Comparison of ENCODE assay signal across 26 cellular contexts in the genomic region with DNA sequence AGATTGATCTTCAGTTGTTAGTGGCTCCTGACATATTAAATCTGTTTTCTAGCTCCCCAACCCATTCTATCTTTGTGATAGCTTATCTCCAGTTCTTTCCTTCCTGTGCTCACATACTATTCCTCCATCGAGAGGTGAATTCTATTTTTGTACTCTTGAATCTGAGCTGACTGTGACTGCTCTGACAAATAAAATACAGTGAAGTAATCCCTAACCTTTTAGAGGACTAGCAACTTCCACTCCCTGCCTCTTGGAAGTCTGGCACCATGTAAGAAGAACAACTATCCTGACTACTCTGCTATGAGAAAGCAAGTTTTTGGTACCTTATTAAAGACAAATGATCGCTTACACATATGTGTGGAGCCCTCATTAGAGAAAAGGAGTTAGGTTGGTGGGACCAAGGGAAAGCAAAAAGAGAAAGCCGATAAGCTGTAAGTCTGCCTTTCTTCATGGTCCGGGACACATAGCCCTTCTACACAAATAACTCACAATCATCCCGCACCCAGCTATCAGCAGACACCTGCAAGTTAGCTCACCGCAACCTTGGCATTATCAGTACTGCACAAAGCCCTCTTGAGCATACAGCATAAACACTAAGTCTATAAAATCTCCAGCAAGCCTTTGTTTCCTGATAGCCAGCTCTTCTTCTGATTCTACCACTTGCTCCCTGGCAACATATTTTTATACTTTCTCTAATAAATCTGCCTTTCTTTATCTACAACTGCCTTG.
"Had no signal": no experiment of that assay in that cellular context is flagged by ENCODE, and none has a peak within 500 bp of the region (broad histone marks: within the 10 kb centered on the region; RNA-seq: fewer than 3 reads in every experiment).

No MANE protein-coding gene starts in this region.

- H3K27ac ChIP-seq: left lung, neutrophil, ovary, prostate gland, right lobe of liver, stomach, suprapubic skin, tibial nerve, VCaP had no signal

- H3K27me3 ChIP-seq: left lung, neutrophil, ovary, right lobe of liver, stomach, suprapubic skin, tibial nerve had no signal

- H3K4me3 ChIP-seq: left lung, ovary, prostate gland, right lobe of liver, stomach, suprapubic skin, tibial nerve had no signal

- ATAC-seq: activated CD8-positive, alpha-beta memory T cell treated with anti-CD3 and anti-CD28 coated beads, Interleukin-2, amount 10 ng/mL, durations not matched to agents 7 days and 5 days; activated CD8-positive, alpha-beta T cell treated with anti-CD3 and anti-CD28 coated beads for 36 hours; activated naive CD8-positive, alpha-beta T cell treated with anti-CD3 and anti-CD28 coated beads, Interleukin-2, amount 50 U/mL, for 24 hours; left lung; right lobe of liver; stimulated activated memory B cell treated with anti-CD40 and anti-IgM and Interleukin-4, amounts not matched to agents 10 μg/mL and 1 μg/mL and 100 μg/mL, for 72 hours had no signal

- H3K4me1 ChIP-seq: left lung, prostate gland, right lobe of liver, suprapubic skin, tibial nerve had no signal

- H3K36me3 ChIP-seq: left lung, neutrophil, ovary, prostate gland, right lobe of liver, stomach, suprapubic skin, tibial nerve had no signal

- DNase-seq: activated CD4-positive, alpha-beta T cell treated with anti-CD3 and anti-CD28 coated beads, Interleukin-2, amount 10 ng/mL, durations not matched to agents 7 days and 5 days; activated CD4-positive, CD25-positive, alpha-beta regulatory T cell treated with anti-CD3 and anti-CD28 coated beads, Interleukin-2, amount 50 U/mL, for 72 hours; activated CD8-positive, alpha-beta memory T cell treated with anti-CD3 and anti-CD28 coated beads, Interleukin-2, amount 10 ng/mL, durations not matched to agents 7 days and 5 days; activated CD8-positive, alpha-beta T cell treated with anti-CD3 and anti-CD28 coated beads for 36 hours; activated gamma-delta T cell; activated naive CD4-positive, alpha-beta T cell treated with anti-CD3 and anti-CD28 coated beads, Interleukin-2, amount 50 U/mL, for 16 hours; activated naive CD8-positive, alpha-beta T cell treated with anti-CD3 and anti-CD28 coated beads, Interleukin-2, amount 50 U/mL, for 24 hours; activated T-cell treated with anti-CD3 and anti-CD28 coated beads for 4 hours; caudate nucleus; effector CD4-positive, alpha-beta T cell; foreskin fibroblast; immature natural killer cell; left lung; mammary epithelial cell; ovary; right lobe of liver; small intestine; stimulated activated CD4-positive, alpha-beta T cell treated with anti-CD3 and anti-CD28 coated beads, Interleukin-2, amount 100 ng/mL, for 24 hours; stomach; T1000 had no signal

- H3K9me3 ChIP-seq: left lung, neutrophil, ovary, prostate gland, right lobe of liver, stomach, suprapubic skin, tibial nerve had no signal
